12 cellular contexts compared by ENCODE assay signal in the genomic region with DNA sequence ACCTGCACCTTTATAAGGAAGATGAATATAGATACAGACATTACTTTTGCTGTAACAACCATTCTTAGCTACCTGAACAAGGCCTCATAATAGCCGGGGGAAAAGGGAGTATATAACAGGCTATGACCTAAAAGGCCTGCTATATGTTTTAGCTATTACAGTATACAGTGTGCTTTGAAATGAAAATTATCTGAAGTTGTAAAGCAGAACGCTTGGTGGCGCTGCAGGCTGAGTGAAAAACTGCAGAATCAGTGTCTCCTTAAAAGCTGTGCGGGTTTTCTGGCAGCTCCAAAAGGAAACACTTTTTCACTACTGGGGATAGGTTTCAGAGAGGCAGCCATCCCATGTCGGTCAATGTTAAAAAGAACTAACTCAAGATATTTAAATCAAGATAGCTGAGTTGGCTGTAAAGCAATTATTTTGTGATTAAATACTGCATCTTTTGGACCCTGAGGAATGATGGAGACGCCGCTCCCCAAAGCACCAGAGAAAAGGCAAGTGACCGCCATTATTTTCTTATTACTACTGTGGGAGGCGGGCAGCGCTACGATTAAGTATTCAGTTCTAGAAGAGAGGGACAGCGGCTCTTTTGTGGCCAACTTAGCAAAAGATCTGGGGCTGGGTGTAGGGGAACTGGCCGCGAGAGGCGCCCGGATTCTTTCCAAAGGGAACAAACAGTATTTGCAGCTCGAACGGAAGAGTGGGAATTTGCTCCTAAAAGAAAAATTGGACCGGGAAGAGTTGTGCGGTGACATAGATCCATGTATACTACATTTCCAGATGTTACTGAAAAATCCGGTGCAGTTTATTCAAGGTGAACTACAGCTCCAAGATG. TPM values are rescaled to one million over a fixed set of nuclear protein-coding genes. Genes with fewer than 3 reads are reported as not detected.
A peak's percentile ranks its signal among the peaks of the same experiment; 100 is the strongest.
DNase-seq lines count a peak whose midpoint lies in the region; ATAC-seq, FAIRE-seq and TF ChIP-seq lines count a peak whose summit lies in the region.
"Had no signal": no experiment of that assay in that cellular context is flagged by ENCODE, and none has a peak within 500 bp of the region (broad histone marks: within the 10 kb centered on the region; RNA-seq: fewer than 3 reads in every experiment).

No MANE protein-coding gene starts in this region.

- TF ChIP-seq RAD21 in A549 (conservative IDR thresholded peaks at IDR 0.05 in 1 of 2, IDR thresholded peaks at IDR 0.05 in 1 of 2), result peak in 1 of 2 experiments; percentile 13; a peak in 1 of 5 replicates

- peak; percentile 23 to 29 for DNase-seq in A549 (ENCODE audit: low read depth in 1 of 2, low spot score in 1 of 2)
- peak; percentile 31 for DNase-seq in LHCN-M2 (ENCODE audit: low read depth)
- DNase-seq in NCI-H510A (lab: John Stamatoyannopoulos, UW), result no peak
- DNase-seq in NCI-H2107 treated with DMSO at 0.1 percent for 48 hours (lab: John Stamatoyannopoulos, UW; ENCODE audit: unreplicated experiment), result no peak
- no peak for DNase-seq in GM13976 (ENCODE audit: low spot score)
- DNase-seq: activated CD4-positive, alpha-beta memory T cell treated with anti-CD3 and anti-CD28 coated beads for 36 hours; activated naive CD4-positive, alpha-beta T cell treated with anti-CD3 and anti-CD28 coated beads, Interleukin-2, amount 50 U/mL, for 16 hours; foreskin fibroblast; NCI-H1694 treated with DMSO at 0.1 percent for 48 hours; pancreas had no signal

- CTCF ChIA-PET in A549 (lab: Yijun Ruan, JAX), result interaction anchor here (0.6 to 2.3 kb wide), 8 partner anchors 12 to 334 kb away, joined by 3 to 6 read pairs (median 4); a partner anchor contains a TSS

- H3K27ac ChIP-seq in A549, result no peak overlapping the region
- H3K27ac ChIP-seq in VCaP, result no peak overlapping the region
- H3K27ac ChIP-seq: pancreas had no signal

- no peaks in the 10 kb centered on the region for H3K4me1 ChIP-seq in A549
- H3K4me1 ChIP-seq: pancreas had no signal

- WGBS in A549 (ENCODE audit: missing lambda C conversion rate), result 30% methylated on average over 21 of the region's 21 CpGs

- TF ChIP-seq POLR2A in A549 (IDR thresholded peaks at IDR 0.05; ENCODE audit: low read length), result no peak

- POLR2A ChIA-PET in A549 (lab: Yijun Ruan, JAX), result no interaction called here

- peaks cover 15% of the 10 kb centered on the region for H3K9me3 ChIP-seq in A549

- H3K4me3 ChIP-seq in A549, result no peak overlapping the region
- H3K4me3 ChIP-seq: pancreas had no signal

- TF ChIP-seq EP300 in A549 (IDR thresholded peaks at IDR 0.05), result no peak

- in situ Hi-C loops in GM13976 (cut with MboI; ENCODE audit: low sequenced_read_pairs, unreplicated experiment), result no loop called here

- H3K4me2 ChIP-seq in A549, result no peak overlapping the region; the same call in 2 of the 3 replicates

- peak in 1 of 2 experiments; percentile 80; a peak in 3 of 6 replicates for ATAC-seq in A549
- ATAC-seq: left lobe of liver, pancreas had no signal

- FAIRE-seq in A549 (lab: Jason Lieb, UNC), result peak; percentile 43
- FAIRE-seq: pancreas had no signal

- TF ChIP-seq CTCF in A549 (IDR thresholded peaks at IDR 0.05), result peak; percentile 18; the same call in 2 of the 3 replicates
- TF ChIP-seq CTCF in VCaP (conservative IDR thresholded peaks at IDR 0.05), result peak; percentile 70
- no peak for TF ChIP-seq CTCF in GM13976 (IDR thresholded peaks at IDR 0.05; ENCODE audit: borderline replicate concordance, control extremely low read depth, extremely low read depth, insufficient read depth, missing control alignments)

TF ChIP-seq in A549, 52 proteins besides CTCF, POLR2A, EP300 and RAD21:
- TF ChIP-seq BHLHE40 (IDR thresholded peaks at IDR 0.05; ENCODE audit: low read depth, low read length) (no peak), KDM1A (IDR thresholded peaks at IDR 0.05; ENCODE audit: low read depth) (no peak), TP53 (CRISPR knock-in tag; IDR thresholded peaks at IDR 0.05) (no peak), MAZ (IDR thresholded peaks at IDR 0.05; ENCODE audit: borderline replicate concordance, low read depth, low read length) (no peak), CHD2 (IDR thresholded peaks at IDR 0.05; ENCODE audit: low read length, partially characterized antibody) (no peak), ZC3H11A (IDR thresholded peaks at IDR 0.05) (no peak), MYC (IDR thresholded peaks at IDR 0.05; ENCODE audit: borderline replicate concordance, low read length) (no peak), CBX2 (IDR thresholded peaks at IDR 0.05; ENCODE audit: borderline replicate concordance, low read depth) (no peak), CHD4 (IDR thresholded peaks at IDR 0.05; ENCODE audit: borderline replicate concordance) (no peak)
- TF ChIP-seq, protein P1, sequence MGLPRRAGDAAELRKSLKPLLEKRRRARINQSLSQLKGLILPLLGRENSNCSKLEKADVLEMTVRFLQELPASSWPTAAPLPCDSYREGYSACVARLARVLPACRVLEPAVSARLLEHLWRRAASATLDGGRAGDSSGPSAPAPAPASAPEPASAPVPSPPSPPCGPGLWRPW (IDR thresholded peaks at IDR 0.05), result no peak

RNA-seq across cellular contexts. Expression of a gene that starts 5.9 kb away (rescaled TPM):
- polyA plus RNA-seq in A549 (2011; rRNA removed) (0.98 and 1.0 TPM in 2 replicates), A549 (2017; fragmentation: RNase III; extraction: RNeasy Plus Mini Kit Qiagen cat#74134 plus additional on column Dnase treatment) (0.79 to 1.0 TPM (median 0.92 TPM) in 3 replicates)
- polyA plus RNA-seq in A549 (2012; cell fraction: cytosol; rRNA removed), result 0.40 and 0.53 TPM in 2 replicates
- 1.5 and 2.1 TPM in 2 replicates for polyA plus RNA-seq in A549 (2012; cell fraction: nucleus; rRNA removed)
- 0.68 and 0.83 TPM in 2 replicates for polyA minus RNA-seq in A549 (2011; rRNA and poly(A)+ RNA removed)
- 0.34 and 0.38 TPM in 2 replicates for total RNA-seq in LHCN-M2 (2014; rRNA removed)
- polyA plus RNA-seq in LHCN-M2 (2012), result 0.27 TPM
- total RNA-seq: activated CD4-positive, alpha-beta memory T cell treated with anti-CD3 and anti-CD28 coated beads for 36 hours had no signal

RNA-seq across cellular contexts. Expression of a gene that starts 16.7 kb away (rescaled TPM):
- 0.04 and 0.08 TPM in 2 replicates for polyA plus RNA-seq in A549 (2011; rRNA removed)
- 0.01 and 0.03 TPM in 2 replicates for polyA plus RNA-seq in A549 (2012; cell fraction: cytosol; rRNA removed)
- 0.07 and 0.17 TPM in 2 replicates for polyA plus RNA-seq in A549 (2012; cell fraction: nucleus; rRNA removed)
- 0.03 TPM in 2 of 3 replicates, not detected in the other for polyA plus RNA-seq in A549 (2017; fragmentation: RNase III; extraction: RNeasy Plus Mini Kit Qiagen cat#74134 plus additional on column Dnase treatment)
- polyA minus RNA-seq in A549 (2011; rRNA and poly(A)+ RNA removed), result 0.05 TPM in 1 of 2 replicates, not detected in the other
- 2.0 and 3.4 TPM in 2 replicates for total RNA-seq in LHCN-M2 (2014; rRNA removed)
- 2.5 TPM for polyA plus RNA-seq in LHCN-M2 (2012)
- total RNA-seq: activated CD4-positive, alpha-beta memory T cell treated with anti-CD3 and anti-CD28 coated beads for 36 hours had no signal

RNA-seq across cellular contexts. Expression of a gene that starts 20.8 kb away (rescaled TPM):
- polyA plus RNA-seq in A549 (2011; rRNA removed) (1.6 and 2.0 TPM in 2 replicates), A549 (2017; fragmentation: RNase III; extraction: RNeasy Plus Mini Kit Qiagen cat#74134 plus additional on column Dnase treatment) (1.4 to 1.6 TPM (median 1.4 TPM) in 3 replicates)
- polyA plus RNA-seq in A549 (2012; cell fraction: cytosol; rRNA removed), result 1.3 and 1.8 TPM in 2 replicates
- polyA plus RNA-seq in A549 (2012; cell fraction: nucleus; rRNA removed), result 4.5 and 8.5 TPM in 2 replicates
- 0.74 and 1.6 TPM in 2 replicates for polyA minus RNA-seq in A549 (2011; rRNA and poly(A)+ RNA removed)
- 0.63 and 1.1 TPM in 2 replicates for total RNA-seq in LHCN-M2 (2014; rRNA removed)
- polyA plus RNA-seq in LHCN-M2 (2012), result 0.11 TPM
- total RNA-seq: activated CD4-positive, alpha-beta memory T cell treated with anti-CD3 and anti-CD28 coated beads for 36 hours had no signal

RNA-seq across cellular contexts. Expression of a gene that starts 21.8 kb away (rescaled TPM):
- 0.50 and 0.52 TPM in 2 replicates for polyA plus RNA-seq in A549 (2011; rRNA removed)
- 0.16 and 0.19 TPM in 2 replicates for polyA plus RNA-seq in A549 (2012; cell fraction: cytosol; rRNA removed)
- 0.37 and 0.41 TPM in 2 replicates for polyA plus RNA-seq in A549 (2012; cell fraction: nucleus; rRNA removed)
- polyA plus RNA-seq in A549 (2017; fragmentation: RNase III; extraction: RNeasy Plus Mini Kit Qiagen cat#74134 plus additional on column Dnase treatment), result 0.37 to 0.50 TPM (median 0.44 TPM) in 3 replicates
- polyA minus RNA-seq in A549 (2011; rRNA and poly(A)+ RNA removed), result 0.54 and 0.78 TPM in 2 replicates
- 9.6 and 12.3 TPM in 2 replicates for total RNA-seq in LHCN-M2 (2014; rRNA removed)
- 5.4 TPM for polyA plus RNA-seq in LHCN-M2 (2012)
- total RNA-seq: activated CD4-positive, alpha-beta memory T cell treated with anti-CD3 and anti-CD28 coated beads for 36 hours; left lobe of liver had no signal

RNA-seq across cellular contexts. Expression of a gene that starts 26.4 kb away (rescaled TPM):
- polyA plus RNA-seq in A549 (2011; rRNA removed) (0.13 and 0.24 TPM in 2 replicates), A549 (2017; fragmentation: RNase III; extraction: RNeasy Plus Mini Kit Qiagen cat#74134 plus additional on column Dnase treatment) (0.05 to 0.10 TPM (median 0.08 TPM) in 3 replicates)
- polyA plus RNA-seq in A549 (2012; cell fraction: cytosol; rRNA removed), result 0.01 and 0.04 TPM in 2 replicates
- polyA plus RNA-seq in A549 (2012; cell fraction: nucleus; rRNA removed), result 0.04 and 0.07 TPM in 2 replicates
- 0.08 and 0.10 TPM in 2 replicates for polyA minus RNA-seq in A549 (2011; rRNA and poly(A)+ RNA removed)
- total RNA-seq in LHCN-M2 (2014; rRNA removed), result 10.4 and 12.2 TPM in 2 replicates
- polyA plus RNA-seq in LHCN-M2 (2012), result 8.0 TPM
- total RNA-seq: activated CD4-positive, alpha-beta memory T cell treated with anti-CD3 and anti-CD28 coated beads for 36 hours had no signal

Comparison
In these comparisons a context has a peak if more than half of its experiments do, and no peak if none do; other contexts are left out.
1. DNase-seq: peak in A549 (2 of 2) and LHCN-M2 (single experiment); none in NCI-H510A (single experiment), NCI-H2107 treated with DMSO at 0.1 percent for 48 hours (single experiment) and GM13976 (single experiment).